In genomic region chr10:110647136-110647430, GRCh38 we compare ENCODE assay signal across 14 cellular contexts. TPM values are rescaled to one million over a fixed set of nuclear protein-coding genes. Genes with fewer than 3 reads are reported as not detected.
DNase-seq lines count a peak whose midpoint lies in the region; TF ChIP-seq lines count a peak whose summit lies in the region.
"Had no signal": no experiment of that assay in that cellular context is flagged by ENCODE, and none has a peak within 500 bp of the region (broad histone marks: within the 10 kb centered on the region; RNA-seq: fewer than 3 reads in every experiment).

No MANE protein-coding gene starts in this region.

- H3K4me1 ChIP-seq in OCI-LY1 (ENCODE audit: insufficient read depth, low read length, severe bottlenecking) = peaks cover 76% of the 10 kb centered on the region

- H3K9me3 Mint-ChIP-seq in osteocyte (ENCODE audit: unreplicated experiment) = no peaks in the 10 kb centered on the region

- H3F3A ChIP-seq in OCI-LY1 (ENCODE audit: insufficient read depth, low read length) = peaks cover 7% of the 10 kb centered on the region; the same call in 1 of the 2 replicates

- no peak overlapping the region for H3K4me2 ChIP-seq in OCI-LY1 (ENCODE audit: low read length)

- peaks cover 26% of the 10 kb centered on the region for H3K27me3 Mint-ChIP-seq in osteocyte (ENCODE audit: unreplicated experiment)

- no peaks in the 10 kb centered on the region for H3K36me3 Mint-ChIP-seq in osteocyte (ENCODE audit: unreplicated experiment)

- H3K27ac Mint-ChIP-seq in osteocyte (ENCODE audit: unreplicated experiment) = no peak overlapping the region

- peaks cover 48% of the 10 kb centered on the region for H3K4me1 Mint-ChIP-seq in osteocyte (ENCODE audit: unreplicated experiment)

- H3K9me2 ChIP-seq in OCI-LY1 (ENCODE audit: low read depth, low read length) = no peaks in the 10 kb centered on the region

- H3K79me2 ChIP-seq in OCI-LY1 (ENCODE audit: insufficient read depth, low read length) = 0 out of 2 replicates have a peak, but pooled peaks cover 3% of the 10 kb centered on the region

- no peaks in the 10 kb centered on the region for H3K9me3 ChIP-seq in OCI-LY1 (ENCODE audit: low read length)
- H3K9me3 ChIP-seq: Peyer's patch had no signal

- H3K4me3 ChIP-seq in OCI-LY1 (ENCODE audit: low read depth, low read length, poor library complexity, severe bottlenecking) = no peak overlapping the region
- H3K4me3 ChIP-seq in epithelial cell of esophagus (ENCODE audit: low read length) = no peak overlapping the region
- H3K4me3 ChIP-seq: Peyer's patch had no signal

- no peaks in the 10 kb centered on the region for H4K20me1 ChIP-seq in OCI-LY1 (ENCODE audit: insufficient read depth, low read length)

- TF ChIP-seq CTCF in OCI-LY1 (IDR thresholded peaks at IDR 0.05; ENCODE audit: low read length) (no peak), epithelial cell of esophagus (IDR thresholded peaks at IDR 0.05; ENCODE audit: insufficient read depth, low read depth, low read length, missing control alignments) (no peak), osteocyte (IDR thresholded peaks at IDR 0.05) (no peak)

- peak overlapping the region; percentile 98 for H3K27ac ChIP-seq in OCI-LY1 (ENCODE audit: low read depth, low read length, poor library complexity, severe bottlenecking)
- H3K27ac ChIP-seq: Peyer's patch had no signal

- H3K4me3 Mint-ChIP-seq in osteocyte (ENCODE audit: unreplicated experiment) = no peak overlapping the region

- no peaks in the 10 kb centered on the region for H3K36me3 ChIP-seq in OCI-LY1 (ENCODE audit: insufficient read depth, low read length)
- H3K36me3 ChIP-seq: Peyer's patch had no signal

- no peaks in the 10 kb centered on the region for H3K27me3 ChIP-seq in OCI-LY1 (ENCODE audit: insufficient read depth, low read length)

- no peak overlapping the region for H2AFZ ChIP-seq in OCI-LY1 (ENCODE audit: low read length)

- peak; percentile 10 for DNase-seq in NCI-H748 (lab: John Stamatoyannopoulos, UW; ENCODE audit: unreplicated experiment)
- no peak for DNase-seq in NCI-H748 treated with DMSO at 0.1 percent for 48 hours (lab: John Stamatoyannopoulos, UW)
- peak; percentile 62 for DNase-seq in DMS53 (lab: John Stamatoyannopoulos, UW)
- DNase-seq in epithelial cell of esophagus (ENCODE audit: low read depth) = peak; percentile 24
- no peak for DNase-seq in effector CD4-positive, alpha-beta T cell
- DNase-seq in SHP77 (lab: John Stamatoyannopoulos, UW) = no peak
- DNase-seq in osteocyte (ENCODE audit: extremely low spot score, unreplicated experiment) = no peak
- DNase-seq: C1 segment of cervical spinal cord, GOT3, NCI-H1105 treated with DMSO at 0.1 percent for 48 hours, NCI-H1694 treated with DMSO at 0.1 percent for 48 hours, Peyer's patch, SIG-M5 had no signal

- no peak overlapping the region for H3K9ac ChIP-seq in OCI-LY1 (ENCODE audit: low read length)

RNA-seq across cellular contexts. Expression of gene RBM20, which starts 2.9 kb away (rescaled TPM):
- 1.6 and 2.3 TPM in 2 replicates for total RNA-seq in osteocyte

Comparison
In these comparisons a context has a peak if more than half of its experiments do, and no peak if none do; other contexts are left out.
1. DNase-seq: peak in NCI-H748 (single experiment), DMS53 (single experiment) and epithelial cell of esophagus (single experiment); none in NCI-H748 treated with DMSO at 0.1 percent for 48 hours (single experiment), effector CD4-positive, alpha-beta T cell (single experiment), SHP77 (0 of 2) and osteocyte (single experiment).